ENCODE assay signal across 22 cellular contexts in the genomic region with DNA sequence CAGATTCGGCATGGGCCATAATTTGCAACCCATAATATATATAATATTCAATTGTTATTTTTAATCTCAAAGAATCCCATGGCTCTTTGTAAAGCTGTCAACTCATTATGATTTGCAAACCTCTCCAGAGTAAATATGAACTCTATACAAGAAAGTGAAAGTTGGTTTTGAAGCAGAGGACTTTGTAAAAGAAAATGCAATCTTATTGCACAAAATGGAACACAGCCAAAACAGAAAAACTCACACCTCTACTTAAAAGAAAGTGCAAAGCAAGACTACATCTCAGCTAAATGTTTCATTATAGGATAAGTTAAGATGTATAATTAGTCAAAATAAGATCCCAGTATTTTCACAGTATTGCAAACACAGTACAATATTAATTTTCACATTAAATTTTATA.
DNase-seq lines count a peak whose midpoint lies in the region; ATAC-seq, FAIRE-seq and TF ChIP-seq lines count a peak whose summit lies in the region.
"Had no signal": no experiment of that assay in that cellular context is flagged by ENCODE, and none has a peak within 500 bp of the region (broad histone marks: within the 10 kb centered on the region; RNA-seq: fewer than 3 reads in every experiment).

No MANE protein-coding gene starts in this region.

- H3K36me3 ChIP-seq in ACC112 (ENCODE audit: insufficient read depth, low read length) = no peaks in the 10 kb centered on the region
- no peaks in the 10 kb centered on the region for H3K36me3 ChIP-seq in RWPE2 (ENCODE audit: low read depth)
- H3K36me3 ChIP-seq: BE2C had no signal

- H3K9me3 ChIP-seq in RWPE2 (ENCODE audit: severe bottlenecking) = no peaks in the 10 kb centered on the region
- H3K9me3 ChIP-seq: BE2C, Caco-2 had no signal

- ATAC-seq in RWPE2 (ENCODE audit: low read depth) = no peak
- no peak for ATAC-seq in GM18502 (IDR thresholded peaks at IDR 0.05; ENCODE audit: poor library complexity, unreplicated experiment)
- ATAC-seq: HCT116 had no signal

- no peaks in the 10 kb centered on the region for H3K27me3 ChIP-seq in ACC112 (ENCODE audit: insufficient read depth, low read length)
- no peaks in the 10 kb centered on the region for H3K27me3 ChIP-seq in RWPE2 (ENCODE audit: insufficient read depth, poor library complexity, severe bottlenecking)
- H3K27me3 ChIP-seq: BE2C had no signal

- H3K27ac ChIP-seq in ACC112 (ENCODE audit: low read depth, low read length) (no peak overlapping the region), RWPE2 (ENCODE audit: poor library complexity, severe bottlenecking) (peak overlapping the region; percentile 98)
- H3K27ac ChIP-seq: HL-60 had no signal

- no peaks in the 10 kb centered on the region for H3K79me2 ChIP-seq in ACC112 (ENCODE audit: control insufficient read depth, insufficient read depth, low read length, unreplicated experiment)

- no peak overlapping the region for H3K4me3 ChIP-seq in ACC112 (ENCODE audit: low read depth, low read length)
- H3K4me3 ChIP-seq in RWPE2 (ENCODE audit: severe bottlenecking) = no peak overlapping the region
- no peak overlapping the region for H3K4me3 ChIP-seq in choroid plexus epithelial cell (ENCODE audit: low read depth, low read length)

- H3K4me1 ChIP-seq in ACC112 (ENCODE audit: control insufficient read depth, insufficient read depth, low read length, unreplicated experiment) (peaks cover 45% of the 10 kb centered on the region), RWPE2 (ENCODE audit: insufficient read depth, poor library complexity, severe bottlenecking) (peaks cover 73% of the 10 kb centered on the region)
- H3K4me1 ChIP-seq: BE2C, Caco-2 had no signal

- FAIRE-seq in islet of Langerhans (lab: Jason Lieb, UNC) = peak; percentile 9
- FAIRE-seq: D721Med, GM12892 had no signal

- DNase-seq in RWPE2 (ENCODE audit: low spot score) (no peak), choroid plexus epithelial cell (ENCODE audit: low read depth) (peak; percentile 58), Ammon's horn (ENCODE audit: low spot score) (no peak), SHP77 (lab: John Stamatoyannopoulos, UW) (no peak)
- DNase-seq: 8988T; BE2C; C1 segment of cervical spinal cord; Caco-2; CD4-positive, CD25-positive, alpha-beta regulatory T cell; DMS79; GDM1; GOT3; H7; HFFc6; IMR-90 had no signal

- TF ChIP-seq CTCF in RWPE2 (IDR thresholded peaks at IDR 0.05; ENCODE audit: poor library complexity, severe bottlenecking) = no peak
- no peak for TF ChIP-seq CTCF in choroid plexus epithelial cell (conservative IDR thresholded peaks at IDR 0.05; ENCODE audit: low read depth, low read length)

- peak overlapping the region; percentile 1 for H2AFZ ChIP-seq in ACC112 (ENCODE audit: low read length, unreplicated experiment)
